In genomic region chr2:231034291-231034882, GRCh38 we compare ENCODE assay signal across 26 cellular contexts. TPM values are rescaled to one million over a fixed set of nuclear protein-coding genes. Genes with fewer than 3 reads are reported as not detected.
DNase-seq lines count a peak whose midpoint lies in the region; FAIRE-seq and TF ChIP-seq lines count a peak whose summit lies in the region.
"Had no signal": no experiment of that assay in that cellular context is flagged by ENCODE, and none has a peak within 500 bp of the region (broad histone marks: within the 10 kb centered on the region; RNA-seq: fewer than 3 reads in every experiment).

No MANE protein-coding gene starts in this region.

- no peak for TF ChIP-seq CTCF in GM12865 (IDR thresholded peaks at IDR 0.05; ENCODE audit: insufficient read depth, low read depth, low read length, missing control alignments)
- TF ChIP-seq CTCF in colonic mucosa (IDR thresholded peaks at IDR 0.05) = no peak

- DNase-seq in GM12865 (ENCODE audit: low read depth) = peak; percentile 15
- DNase-seq in NOMO-1 (lab: John Stamatoyannopoulos, UW; ENCODE audit: unreplicated experiment in 2 of 2) = peak; percentile 3 to 47
- DNase-seq in colonic mucosa = peak; percentile 66
- peak; percentile 65 for DNase-seq in small intestine
- no peak for DNase-seq in HuH-7 (ENCODE audit: low spot score)
- no peak for DNase-seq in cerebellar cortex (ENCODE audit: low spot score)
- no peak for DNase-seq in ecto neural progenitor cell (ENCODE audit: low spot score)
- no peak for DNase-seq in stimulated activated CD4-positive, alpha-beta T cell treated with anti-CD3 and anti-CD28 coated beads, Interleukin-1b, Interleukin-23, amount 100 ng/mL, for 48 hours
- DNase-seq: activated gamma-delta T cell treated with Interleukin-2 at 50 U/mL for 16 hours; activated T-cell treated with anti-CD3 and anti-CD28 coated beads, Interleukin-2, amount 50 U/mL, for 1 hour; adrenal gland; CD4-positive, CD25-positive, alpha-beta regulatory T cell; DMS153; gastrocnemius medialis; naive thymus-derived CD4-positive, alpha-beta T cell; NCI-H1417 treated with DMSO at 0.1 percent for 48 hours; NCI-H510A treated with DMSO at 0.1 percent for 48 hours; retina; T-helper 9 cell; upper lobe of right lung had no signal

- intact Hi-C loops in colonic mucosa (cut with DNase I) = no loop called here

- H3K36me3 ChIP-seq in colonic mucosa (no peaks in the 10 kb centered on the region), small intestine (ENCODE audit: control insufficient read depth in 2 of 2, insufficient read depth in 2 of 2, low read length in 2 of 2) (no peaks in the 10 kb centered on the region)
- H3K36me3 ChIP-seq: adrenal gland, esophagus muscularis mucosa, gastrocnemius medialis, upper lobe of right lung had no signal

- no peaks in the 10 kb centered on the region for H3K9me3 ChIP-seq in colonic mucosa
- H3K9me3 ChIP-seq in small intestine (ENCODE audit: control insufficient read depth, low read depth) = no peaks in the 10 kb centered on the region
- H3K9me3 ChIP-seq: adrenal gland, esophagus muscularis mucosa, gastrocnemius medialis, upper lobe of right lung had no signal

- WGBS in small intestine, 3 donors = 4 to 17% (median 13%) methylated on average over 4 of the region's 4 CpGs

- H3K27ac ChIP-seq in colonic mucosa (peak overlapping the region; percentile 72), small intestine (ENCODE audit: low read depth in 1 of 2, low read length in 1 of 2) (no peak overlapping the region)
- H3K27ac ChIP-seq: adrenal gland, esophagus muscularis mucosa, gastrocnemius medialis, upper lobe of right lung had no signal

- H3K4me1 ChIP-seq in colonic mucosa (peaks cover 3% of the 10 kb centered on the region), small intestine (ENCODE audit: control insufficient read depth in 2 of 2, insufficient read depth in 1 of 2, low read depth in 1 of 2, low read length in 1 of 2) (no peaks in the 10 kb centered on the region)
- H3K4me1 ChIP-seq: adrenal gland, gastrocnemius medialis, upper lobe of right lung had no signal

- FAIRE-seq in small intestine (lab: Jason Lieb, UNC) = no peak
- FAIRE-seq: colon, G401.6, islet of Langerhans had no signal

- peak overlapping the region in 1 of 2 donors; percentile 19 for H3K9ac ChIP-seq in colonic mucosa (ENCODE audit: low read depth in 2 of 2, low read length in 2 of 2)

- no peaks in the 10 kb centered on the region for H3K27me3 ChIP-seq in colonic mucosa
- peaks cover 0 to 2% of the 10 kb centered on the region in 2 donors for H3K27me3 ChIP-seq in small intestine (ENCODE audit: control insufficient read depth in 2 of 2, insufficient read depth in 2 of 2, low read length in 2 of 2)

- no peak overlapping the region for H3K4me3 ChIP-seq in GM12865 (ENCODE audit: low read depth, low read length)
- H3K4me3 ChIP-seq in colonic mucosa = no peak overlapping the region
- no peak overlapping the region for H3K4me3 ChIP-seq in small intestine (ENCODE audit: low read depth in 1 of 2, low read length in 2 of 2)
- H3K4me3 ChIP-seq: adrenal gland, esophagus muscularis mucosa, gastrocnemius medialis, upper lobe of right lung had no signal

RNA-seq across cellular contexts. Expression of gene C2orf72, which starts 2.9 kb away (rescaled TPM):
- total RNA-seq in colonic mucosa = 10 to 100 TPM; 44.5 to 82.5 TPM
- polyA plus RNA-seq in small intestine = 10 to 100 TPM in 1 of 3 donors, 1 to 10 TPM in 2; 6.5 to 17.4 (median 7.6) TPM
- total RNA-seq: CD4-positive, CD25-positive, alpha-beta regulatory T cell had no signal
- polyA plus RNA-seq: CD4-positive, CD25-positive, alpha-beta regulatory T cell; naive thymus-derived CD4-positive, alpha-beta T cell had no signal

RNA-seq across cellular contexts. Expression of gene PSMD1, which starts 22.3 kb away (rescaled TPM):
- total RNA-seq in colonic mucosa = 100 to 1,000 TPM in 1 of 2 donors, 10 to 100 TPM in 1; 74.1 to 114 TPM
- polyA plus RNA-seq in small intestine = 10 to 100 TPM; 49.8 to 75.1 (median 69.2) TPM

RNA-seq across cellular contexts. Expression of gene SPATA3, which starts 38.5 kb away (rescaled TPM):
- total RNA-seq in colonic mucosa = not detected
- not detected for polyA plus RNA-seq in small intestine
- total RNA-seq: adrenal gland; esophagus muscularis mucosa; gastrocnemius medialis; lung microvascular endothelial cell; naive thymus-derived CD4-positive, alpha-beta T cell; omental fat pad; upper lobe of right lung had no signal
- polyA plus RNA-seq: adrenal gland; CD4-positive, CD25-positive, alpha-beta regulatory T cell; naive thymus-derived CD4-positive, alpha-beta T cell had no signal

Comparison
In these comparisons a context has a peak if more than half of its experiments do, and no peak if none do; other contexts are left out.
1. DNase-seq: peak in GM12865 (single experiment), NOMO-1 (2 of 2), colonic mucosa (single experiment) and small intestine (single experiment); none in HuH-7 (single experiment), cerebellar cortex (single experiment), ecto neural progenitor cell (single experiment) and stimulated activated CD4-positive, alpha-beta T cell treated with anti-CD3 and anti-CD28 coated beads, Interleukin-1b, Interleukin-23, amount 100 ng/mL, for 48 hours (single experiment).